9 cellular contexts compared by ENCODE assay signal in the genomic region with DNA sequence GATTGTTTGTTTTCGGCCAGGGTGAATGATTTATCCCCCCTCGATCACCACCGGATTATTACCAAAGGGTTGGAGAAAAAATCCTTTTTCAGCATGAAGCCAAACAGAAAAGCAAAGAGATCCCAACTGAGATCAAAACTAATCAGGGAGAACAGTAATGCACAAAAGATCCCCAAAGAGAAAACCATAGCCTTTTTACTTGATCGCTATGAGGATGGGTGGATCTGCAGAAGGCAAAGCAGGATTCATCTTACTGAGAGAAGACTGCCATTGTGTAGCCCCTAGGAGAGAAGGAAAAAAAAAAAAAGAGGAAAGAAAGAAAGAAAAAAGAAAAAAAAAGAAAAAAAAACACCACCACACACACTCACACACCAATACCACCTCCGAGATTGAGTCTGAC. TPM values are rescaled to one million over a fixed set of nuclear protein-coding genes. Genes with fewer than 3 reads are reported as not detected.
DNase-seq lines count a peak whose midpoint lies in the region; ATAC-seq, FAIRE-seq and TF ChIP-seq lines count a peak whose summit lies in the region.
"Had no signal": no experiment of that assay in that cellular context is flagged by ENCODE, and none has a peak within 500 bp of the region (broad histone marks: within the 10 kb centered on the region; RNA-seq: fewer than 3 reads in every experiment).

A gene (minus strand): TSS at position 294 of the 400 bp plus-strand sequence.

- no peaks in the 10 kb centered on the region for H3K9me3 Mint-ChIP-seq in neural crest cell

- peaks cover 90% of the 10 kb centered on the region for H3K27me3 Mint-ChIP-seq in neural crest cell (ENCODE audit: low read depth)

- H3K27me3 ChIP-seq in Peyer's patch, result no peaks in the 10 kb centered on the region

- TF ChIP-seq POLR2A in Peyer's patch (IDR thresholded peaks at IDR 0.05), result no peak

- H3K9me3 ChIP-seq in Peyer's patch, result no peaks in the 10 kb centered on the region

- H3K4me3 ChIP-seq in AG09309 (ENCODE audit: control insufficient read depth, low read depth, low read length), result peak within 1 kb of the TSS; percentile 35
- H3K4me3 ChIP-seq in Peyer's patch, result peak within 1 kb of the TSS; percentile 31 to 58 (median 48)
- H3K4me3 ChIP-seq in epithelial cell of esophagus (ENCODE audit: low read length), result peak within 1 kb of the TSS; percentile 42

- H3K4me1 Mint-ChIP-seq in neural crest cell, result peaks cover 25% of the 10 kb centered on the region

- H3K27ac ChIP-seq in Peyer's patch, result peak within 1 kb of the TSS in 1 of 4 donors; percentile 57

- DNase-seq in AG09309 (ENCODE audit: low read depth), result no peak
- DNase-seq in Peyer's patch, result no peak
- DNase-seq in epithelial cell of esophagus (ENCODE audit: low read depth), result no peak
- no peak for DNase-seq in neural crest cell (ENCODE audit: low read depth, low spot score)
- DNase-seq in C1 segment of cervical spinal cord (lab: John Stamatoyannopoulos, UW), result no peak
- no peak for DNase-seq in nucleus accumbens (lab: John Stamatoyannopoulos, UW)
- no peak for DNase-seq in HTR-8/SVneo (ENCODE audit: insufficient read length, low spot score)
- DNase-seq: NCI-H2171 treated with DMSO at 0.1 percent for 48 hours had no signal

- H3K4me3 Mint-ChIP-seq in neural crest cell, result peak within 1 kb of the TSS; percentile 91

- ATAC-seq in HG03280 (IDR thresholded peaks at IDR 0.05; ENCODE audit: unreplicated experiment), result no peak

- H3K4me1 ChIP-seq in Peyer's patch, result peaks cover 0 to 12% (median 5%) of the 10 kb centered on the region in 4 donors

- FAIRE-seq in HTR-8/SVneo (lab: Jason Lieb, UNC), result no peak

- no peaks in the 10 kb centered on the region for H3K36me3 ChIP-seq in Peyer's patch

- peak within 1 kb of the TSS; percentile 51 for H3K27ac Mint-ChIP-seq in neural crest cell (ENCODE audit: unreplicated experiment)

- TF ChIP-seq CTCF in AG09309 (IDR thresholded peaks at IDR 0.05; ENCODE audit: control insufficient read depth, insufficient read depth, low read depth, low read length, missing control alignments), result no peak
- no peak for TF ChIP-seq CTCF in Peyer's patch (IDR thresholded peaks at IDR 0.05)
- TF ChIP-seq CTCF in epithelial cell of esophagus (IDR thresholded peaks at IDR 0.05; ENCODE audit: insufficient read depth, low read depth, low read length, missing control alignments), result no peak
- no peak for TF ChIP-seq CTCF in neural crest cell (conservative IDR thresholded peaks at IDR 0.05)

- no peaks in the 10 kb centered on the region for H3K36me3 Mint-ChIP-seq in neural crest cell (ENCODE audit: low read depth)

RNA-seq across cellular contexts. Expression of the gene that starts here (rescaled TPM):
- total RNA-seq in Peyer's patch, result 1 to 10 TPM in 1 of 4 donors, under 1 TPM in 2, not detected in 1; 0.28 to 2.3 (median 0.35) TPM
- 0.75 and 1.7 TPM in 2 replicates for total RNA-seq in neural crest cell
